In genomic region chr15:42679285-42680141, GRCh38 we compare ENCODE assay signal across 14 cellular contexts. TPM values are rescaled to one million over a fixed set of nuclear protein-coding genes. Genes with fewer than 3 reads are reported as not detected.
A peak's percentile ranks its signal among the peaks of the same experiment; 100 is the strongest.
DNase-seq lines count a peak whose midpoint lies in the region; ATAC-seq, FAIRE-seq and TF ChIP-seq lines count a peak whose summit lies in the region.
"Had no signal": no experiment of that assay in that cellular context is flagged by ENCODE, and none has a peak within 500 bp of the region (broad histone marks: within the 10 kb centered on the region; RNA-seq: fewer than 3 reads in every experiment).

No MANE protein-coding gene starts in this region.

- no peak for TF ChIP-seq EP300 in suprapubic skin (IDR thresholded peaks at IDR 0.05)

- H3K27me3 ChIP-seq in small intestine (ENCODE audit: control insufficient read depth in 2 of 2, insufficient read depth in 2 of 2, low read length in 2 of 2) (no peaks in the 10 kb centered on the region), suprapubic skin (no peaks in the 10 kb centered on the region)

- H3K4me3 ChIP-seq in small intestine (ENCODE audit: low read depth in 1 of 2, low read length in 2 of 2) (no peak overlapping the region), suprapubic skin (no peak overlapping the region)
- H3K4me3 ChIP-seq: GM23248, smooth muscle cell had no signal

- no peaks in the 10 kb centered on the region for H3K9me3 Mint-ChIP-seq in activated CD8-positive, alpha-beta memory T cell treated with anti-CD3 and anti-CD28 coated beads, Interleukin-2, amount 10 ng/mL, durations not matched to agents 7 days and 5 days (ENCODE audit: low read depth)
- H3K9me3 Mint-ChIP-seq in effector memory CD8-positive, alpha-beta T cell, result no peaks in the 10 kb centered on the region

- H3K9me3 ChIP-seq in small intestine (ENCODE audit: control insufficient read depth, low read depth), result no peaks in the 10 kb centered on the region
- H3K9me3 ChIP-seq in suprapubic skin, result no peaks in the 10 kb centered on the region

- no peak for TF ChIP-seq POLR2A in suprapubic skin (IDR thresholded peaks at IDR 0.05)

- peak overlapping the region; percentile 34 for H3K27ac Mint-ChIP-seq in activated CD8-positive, alpha-beta memory T cell treated with anti-CD3 and anti-CD28 coated beads, Interleukin-2, amount 10 ng/mL, durations not matched to agents 7 days and 5 days
- no peak overlapping the region for H3K27ac Mint-ChIP-seq in effector memory CD8-positive, alpha-beta T cell

- no peak for TF ChIP-seq CTCF in suprapubic skin (IDR thresholded peaks at IDR 0.05)

- no peak for ATAC-seq in activated CD8-positive, alpha-beta memory T cell treated with anti-CD3 and anti-CD28 coated beads, Interleukin-2, amount 10 ng/mL, durations not matched to agents 7 days and 5 days
- ATAC-seq in effector memory CD8-positive, alpha-beta T cell (replicated peaks), result no peak

- H3K4me1 ChIP-seq in small intestine (ENCODE audit: control insufficient read depth in 2 of 2, insufficient read depth in 1 of 2, low read depth in 1 of 2, low read length in 1 of 2), result no peaks in the 10 kb centered on the region
- peaks cover 8% of the 10 kb centered on the region for H3K4me1 ChIP-seq in suprapubic skin

- no peak for DNase-seq in activated CD8-positive, alpha-beta memory T cell treated with anti-CD3 and anti-CD28 coated beads, Interleukin-2, amount 10 ng/mL, durations not matched to agents 7 days and 5 days
- no peak for DNase-seq in activated CD8-positive, alpha-beta memory T cell treated with anti-CD3 and anti-CD28 coated beads, Interleukin-2, amount 50 U/mL, for 48 hours
- DNase-seq in NCI-H2029 treated with DMSO at 0.1 percent for 48 hours (lab: John Stamatoyannopoulos, UW) (peak; percentile 33), epithelial cell of prostate (ENCODE audit: low read depth, low spot score) (peak; percentile 90), small intestine (peak; percentile 25), suprapubic skin (ENCODE audit: low spot score in 2 of 2) (no peak), HT-29 (ENCODE audit: low spot score) (no peak)
- DNase-seq in effector memory CD8-positive, alpha-beta T cell, result no peak
- DNase-seq: activated gamma-delta T cell, mesenchymal stem cell, NCI-H1436, NCI-H526 treated with DMSO at 0.1 percent for 48 hours had no signal

- H3K36me3 ChIP-seq in small intestine (ENCODE audit: control insufficient read depth in 2 of 2, insufficient read depth in 2 of 2, low read length in 2 of 2), result peaks cover 0 to 2% of the 10 kb centered on the region in 2 donors
- peaks cover 76% of the 10 kb centered on the region for H3K36me3 ChIP-seq in suprapubic skin

- no peaks in the 10 kb centered on the region for H3K27me3 Mint-ChIP-seq in activated CD8-positive, alpha-beta memory T cell treated with anti-CD3 and anti-CD28 coated beads, Interleukin-2, amount 10 ng/mL, durations not matched to agents 7 days and 5 days
- no peaks in the 10 kb centered on the region for H3K27me3 Mint-ChIP-seq in effector memory CD8-positive, alpha-beta T cell

- H3K36me3 Mint-ChIP-seq in activated CD8-positive, alpha-beta memory T cell treated with anti-CD3 and anti-CD28 coated beads, Interleukin-2, amount 10 ng/mL, durations not matched to agents 7 days and 5 days, result peaks cover 18% of the 10 kb centered on the region
- H3K36me3 Mint-ChIP-seq in effector memory CD8-positive, alpha-beta T cell (ENCODE audit: insufficient read depth), result peaks cover 10% of the 10 kb centered on the region

- H3K4me3 Mint-ChIP-seq in activated CD8-positive, alpha-beta memory T cell treated with anti-CD3 and anti-CD28 coated beads, Interleukin-2, amount 10 ng/mL, durations not matched to agents 7 days and 5 days, result no peak overlapping the region
- H3K4me3 Mint-ChIP-seq in effector memory CD8-positive, alpha-beta T cell, result no peak overlapping the region

- WGBS in small intestine, 3 donors, result 80 to 92% (median 83%) methylated on average over 7 of the region's 7 CpGs
- 66% methylated on average over 7 of the region's 7 CpGs for WGBS in suprapubic skin

- H3K4me1 Mint-ChIP-seq in activated CD8-positive, alpha-beta memory T cell treated with anti-CD3 and anti-CD28 coated beads, Interleukin-2, amount 10 ng/mL, durations not matched to agents 7 days and 5 days, result peaks cover 20% of the 10 kb centered on the region
- H3K4me1 Mint-ChIP-seq in effector memory CD8-positive, alpha-beta T cell (ENCODE audit: low read depth in 2 of 2), result no peaks in the 10 kb centered on the region

- CTCF ChIA-PET in activated CD8-positive, alpha-beta memory T cell treated with anti-CD3 and anti-CD28 coated beads, Interleukin-2, amount 10 ng/mL, durations not matched to agents 7 days and 5 days (lab: Charles Lee), result interaction anchor here (1.4 kb wide), 1 partner anchor 131 kb away, joined by 3 read pairs; the partner anchor contains the start of genes HAUS2 and LRRC57

- H3K27ac ChIP-seq in epithelial cell of prostate (peak overlapping the region; percentile 67), small intestine (ENCODE audit: low read depth in 1 of 2, low read length in 1 of 2) (no peak overlapping the region), suprapubic skin (no peak overlapping the region)
- H3K27ac ChIP-seq: GM23248 had no signal

- no peak for FAIRE-seq in small intestine (lab: Jason Lieb, UNC)

RNA-seq across cellular contexts. Expression of gene CDAN1, which starts 57.4 kb away (rescaled TPM):
- total RNA-seq in activated CD8-positive, alpha-beta memory T cell treated with anti-CD3 and anti-CD28 coated beads, Interleukin-2, amount 10 ng/mL, durations not matched to agents 7 days and 5 days, result 10 to 100 TPM; 29.0 to 39.2 TPM
- 1 to 10 TPM; 3.1 to 6.0 (median 5.7) TPM for polyA plus RNA-seq in small intestine
- 10 to 100 TPM; 11.1 to 16.4 (median 15.0) TPM for total RNA-seq in suprapubic skin
- 15.2 and 28.4 TPM in 2 replicates for total RNA-seq in HT-29 (2014; rRNA removed; shearing (Covaris generic))

Comparison
In these comparisons a context has a peak if more than half of its experiments do, and no peak if none do; other contexts are left out.
1. DNase-seq: peak in NCI-H2029 treated with DMSO at 0.1 percent for 48 hours (single experiment), epithelial cell of prostate (single experiment) and small intestine (single experiment); none in activated CD8-positive, alpha-beta memory T cell treated with anti-CD3 and anti-CD28 coated beads, Interleukin-2, amount 10 ng/mL, durations not matched to agents 7 days and 5 days (single experiment), activated CD8-positive, alpha-beta memory T cell treated with anti-CD3 and anti-CD28 coated beads, Interleukin-2, amount 50 U/mL, for 48 hours (single experiment), suprapubic skin (0 of 2), effector memory CD8-positive, alpha-beta T cell (0 of 3) and HT-29 (single experiment).